1 cellular context compared by ENCODE assay signal in the genomic region with DNA sequence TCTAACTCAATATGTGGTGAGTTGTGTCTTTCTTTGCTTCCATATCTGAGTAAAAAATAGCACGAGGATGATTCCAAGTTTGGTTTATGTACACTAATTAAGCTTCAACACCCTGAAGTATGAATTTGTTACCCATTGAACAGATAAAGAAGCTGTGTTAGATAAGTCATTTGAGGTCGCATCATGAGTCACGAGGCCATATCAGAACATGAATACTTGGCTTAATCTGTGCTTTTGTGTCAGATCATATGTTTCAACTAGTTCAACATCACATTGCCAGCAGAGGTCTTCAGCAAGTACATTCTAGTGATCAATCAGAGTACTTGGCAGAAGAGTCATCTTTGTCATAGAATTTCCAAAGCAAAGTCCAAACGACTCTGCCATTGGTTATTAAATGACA.
TF ChIP-seq lines count a peak whose summit lies in the region.

No MANE protein-coding gene starts in this region.

TF ChIP-seq in GM23338, 12 proteins besides CTCF, POLR2A, EP300 and RAD21 (continued from another document):
- TF ChIP-seq EZH2 (IDR thresholded peaks at IDR 0.05; ENCODE audit: low read depth, unreplicated experiment) = no peak
- TF ChIP-seq CREB1 (CRISPR knock-in tag; IDR thresholded peaks at IDR 0.05; ENCODE audit: low read depth) = no peak
- no peak for TF ChIP-seq EZH2phosphoT487 (IDR thresholded peaks at IDR 0.05; ENCODE audit: unreplicated experiment)
- TF ChIP-seq, protein P1, sequence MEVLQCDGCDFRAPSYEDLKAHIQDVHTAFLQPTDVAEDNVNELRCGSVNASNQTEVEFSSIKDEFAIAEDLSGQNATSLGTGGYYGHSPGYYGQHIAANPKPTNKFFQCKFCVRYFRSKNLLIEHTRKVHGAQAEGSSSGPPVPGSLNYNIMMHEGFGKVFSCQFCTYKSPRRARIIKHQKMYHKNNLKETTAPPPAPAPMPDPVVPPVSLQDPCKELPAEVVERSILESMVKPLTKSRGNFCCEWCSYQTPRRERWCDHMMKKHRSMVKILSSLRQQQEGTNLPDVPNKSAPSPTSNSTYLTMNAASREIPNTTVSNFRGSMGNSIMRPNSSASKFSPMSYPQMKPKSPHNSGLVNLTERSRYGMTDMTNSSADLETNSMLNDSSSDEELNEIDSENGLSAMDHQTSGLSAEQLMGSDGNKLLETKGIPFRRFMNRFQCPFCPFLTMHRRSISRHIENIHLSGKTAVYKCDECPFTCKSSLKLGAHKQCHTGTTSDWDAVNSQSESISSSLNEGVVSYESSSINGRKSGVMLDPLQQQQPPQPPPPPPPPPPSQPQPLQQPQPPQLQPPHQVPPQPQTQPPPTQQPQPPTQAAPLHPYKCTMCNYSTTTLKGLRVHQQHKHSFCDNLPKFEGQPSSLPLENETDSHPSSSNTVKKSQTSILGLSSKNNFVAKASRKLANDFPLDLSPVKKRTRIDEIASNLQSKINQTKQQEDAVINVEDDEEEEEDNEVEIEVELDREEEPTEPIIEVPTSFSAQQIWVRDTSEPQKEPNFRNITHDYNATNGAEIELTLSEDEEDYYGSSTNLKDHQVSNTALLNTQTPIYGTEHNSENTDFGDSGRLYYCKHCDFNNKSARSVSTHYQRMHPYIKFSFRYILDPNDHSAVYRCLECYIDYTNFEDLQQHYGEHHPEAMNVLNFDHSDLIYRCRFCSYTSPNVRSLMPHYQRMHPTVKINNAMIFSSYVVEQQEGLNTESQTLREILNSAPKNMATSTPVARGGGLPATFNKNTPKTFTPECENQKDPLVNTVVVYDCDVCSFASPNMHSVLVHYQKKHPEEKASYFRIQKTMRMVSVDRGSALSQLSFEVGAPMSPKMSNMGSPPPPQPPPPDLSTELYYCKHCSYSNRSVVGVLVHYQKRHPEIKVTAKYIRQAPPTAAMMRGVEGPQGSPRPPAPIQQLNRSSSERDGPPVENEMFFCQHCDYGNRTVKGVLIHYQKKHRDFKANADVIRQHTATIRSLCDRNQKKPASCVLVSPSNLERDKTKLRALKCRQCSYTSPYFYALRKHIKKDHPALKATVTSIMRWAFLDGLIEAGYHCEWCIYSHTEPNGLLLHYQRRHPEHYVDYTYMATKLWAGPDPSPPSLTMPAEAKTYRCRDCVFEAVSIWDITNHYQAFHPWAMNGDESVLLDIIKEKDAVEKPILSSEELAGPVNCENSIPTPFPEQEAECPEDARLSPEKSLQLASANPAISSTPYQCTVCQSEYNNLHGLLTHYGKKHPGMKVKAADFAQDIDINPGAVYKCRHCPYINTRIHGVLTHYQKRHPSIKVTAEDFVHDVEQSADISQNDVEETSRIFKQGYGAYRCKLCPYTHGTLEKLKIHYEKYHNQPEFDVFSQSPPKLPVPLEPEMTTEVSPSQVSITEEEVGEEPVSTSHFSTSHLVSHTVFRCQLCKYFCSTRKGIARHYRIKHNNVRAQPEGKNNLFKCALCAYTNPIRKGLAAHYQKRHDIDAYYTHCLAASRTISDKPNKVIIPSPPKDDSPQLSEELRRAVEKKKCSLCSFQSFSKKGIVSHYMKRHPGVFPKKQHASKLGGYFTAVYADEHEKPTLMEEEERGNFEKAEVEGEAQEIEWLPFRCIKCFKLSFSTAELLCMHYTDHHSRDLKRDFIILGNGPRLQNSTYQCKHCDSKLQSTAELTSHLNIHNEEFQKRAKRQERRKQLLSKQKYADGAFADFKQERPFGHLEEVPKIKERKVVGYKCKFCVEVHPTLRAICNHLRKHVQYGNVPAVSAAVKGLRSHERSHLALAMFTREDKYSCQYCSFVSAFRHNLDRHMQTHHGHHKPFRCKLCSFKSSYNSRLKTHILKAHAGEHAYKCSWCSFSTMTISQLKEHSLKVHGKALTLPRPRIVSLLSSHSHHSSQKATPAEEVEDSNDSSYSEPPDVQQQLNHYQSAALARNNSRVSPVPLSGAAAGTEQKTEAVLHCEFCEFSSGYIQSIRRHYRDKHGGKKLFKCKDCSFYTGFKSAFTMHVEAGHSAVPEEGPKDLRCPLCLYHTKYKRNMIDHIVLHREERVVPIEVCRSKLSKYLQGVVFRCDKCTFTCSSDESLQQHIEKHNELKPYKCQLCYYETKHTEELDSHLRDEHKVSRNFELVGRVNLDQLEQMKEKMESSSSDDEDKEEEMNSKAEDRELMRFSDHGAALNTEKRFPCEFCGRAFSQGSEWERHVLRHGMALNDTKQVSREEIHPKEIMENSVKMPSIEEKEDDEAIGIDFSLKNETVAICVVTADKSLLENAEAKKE (CRISPR knock-in tag; IDR thresholded peaks at IDR 0.05) = no peak
- no peak for TF ChIP-seq POLR2AphosphoS5 (IDR thresholded peaks at IDR 0.05; ENCODE audit: low read depth)
- TF ChIP-seq ZNF114 (CRISPR knock-in tag; IDR thresholded peaks at IDR 0.05) = no peak
- TF ChIP-seq, protein P2, sequence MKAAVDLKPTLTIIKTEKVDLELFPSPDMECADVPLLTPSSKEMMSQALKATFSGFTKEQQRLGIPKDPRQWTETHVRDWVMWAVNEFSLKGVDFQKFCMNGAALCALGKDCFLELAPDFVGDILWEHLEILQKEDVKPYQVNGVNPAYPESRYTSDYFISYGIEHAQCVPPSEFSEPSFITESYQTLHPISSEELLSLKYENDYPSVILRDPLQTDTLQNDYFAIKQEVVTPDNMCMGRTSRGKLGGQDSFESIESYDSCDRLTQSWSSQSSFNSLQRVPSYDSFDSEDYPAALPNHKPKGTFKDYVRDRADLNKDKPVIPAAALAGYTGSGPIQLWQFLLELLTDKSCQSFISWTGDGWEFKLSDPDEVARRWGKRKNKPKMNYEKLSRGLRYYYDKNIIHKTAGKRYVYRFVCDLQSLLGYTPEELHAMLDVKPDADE (IDR thresholded peaks at IDR 0.05) = no peak
- TF ChIP-seq JUNB (IDR thresholded peaks at IDR 0.05; ENCODE audit: unreplicated experiment) = no peak
- no peak for TF ChIP-seq STAT1 (IDR thresholded peaks at IDR 0.05; ENCODE audit: unreplicated experiment)
- no peak for TF ChIP-seq NANOG (IDR thresholded peaks at IDR 0.05; ENCODE audit: borderline replicate concordance)
- no peak for TF ChIP-seq ZNF331 (CRISPR knock-in tag; IDR thresholded peaks at IDR 0.05; ENCODE audit: low read depth)
TF ChIP-seq in GM23338: peak in this region for 0.
